10 cellular contexts compared by ENCODE assay signal in the genomic region with DNA sequence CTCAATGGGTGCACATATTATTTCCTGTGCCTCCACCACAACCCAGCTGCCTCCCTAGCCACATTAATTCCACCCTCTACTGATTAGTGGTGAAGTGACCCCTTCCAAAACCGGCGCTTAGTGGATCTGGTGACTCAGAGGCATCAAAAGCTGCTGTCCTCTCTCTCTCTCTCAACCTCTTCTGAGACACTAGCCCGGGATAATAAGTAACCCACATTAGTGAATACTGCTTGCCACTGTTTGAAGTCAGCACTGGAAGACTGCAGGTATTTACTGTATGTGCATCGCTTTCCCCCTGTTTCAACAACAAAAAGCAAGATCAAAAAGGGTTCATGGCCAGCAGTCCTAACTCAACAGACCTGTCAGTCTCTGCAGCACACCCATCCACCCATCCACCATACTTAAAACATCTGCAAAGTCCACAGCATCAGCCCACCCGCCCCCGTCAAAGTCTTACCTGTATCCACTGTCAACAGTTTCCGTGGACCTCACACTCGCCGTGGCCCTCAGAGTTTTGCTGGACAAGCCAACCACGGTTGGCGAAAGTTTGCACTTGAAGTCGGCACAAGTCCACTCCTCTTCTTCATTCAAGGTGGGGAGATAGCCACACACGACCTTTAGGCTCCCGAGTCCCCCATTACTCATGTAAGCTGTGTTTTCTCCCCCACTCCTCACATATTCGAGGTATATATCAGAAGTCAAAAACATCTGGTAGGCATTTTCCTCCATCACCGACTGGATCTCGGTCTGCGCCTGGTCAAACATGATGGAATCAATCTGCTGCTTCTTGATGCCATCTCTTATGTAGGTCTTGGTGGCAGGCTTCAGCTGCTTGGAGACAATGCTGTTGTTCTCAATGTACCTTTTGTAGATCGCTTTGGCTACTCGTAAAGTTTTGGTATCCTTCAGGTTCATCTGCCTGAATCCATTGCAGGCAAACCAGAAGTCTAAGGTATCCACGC. TPM values are rescaled to one million over a fixed set of nuclear protein-coding genes. Genes with fewer than 3 reads are reported as not detected.
A peak's percentile ranks its signal among the peaks of the same experiment; 100 is the strongest.
DNase-seq lines count a peak whose midpoint lies in the region; ATAC-seq and TF ChIP-seq lines count a peak whose summit lies in the region.
"Had no signal": no experiment of that assay in that cellular context is flagged by ENCODE, and none has a peak within 500 bp of the region (broad histone marks: within the 10 kb centered on the region; RNA-seq: fewer than 3 reads in every experiment).

No MANE protein-coding gene starts in this region.

- peaks cover 2% of the 10 kb centered on the region for H3K36me3 Mint-ChIP-seq in activated CD8-positive, alpha-beta T cell treated with anti-CD3 and anti-CD28 coated beads, Interleukin-2, amount 10 ng/mL, durations not matched to agents 7 days and 5 days (ENCODE audit: low read depth)
- H3K36me3 Mint-ChIP-seq in stimulated activated effector memory CD8-positive, alpha-beta T cell treated with anti-CD3 and anti-CD28 coated beads, Interleukin-12 subunit alpha, Interleukin-12 subunit beta, amount 100 ng/mL, for 72 hours: no peaks in the 10 kb centered on the region
- H3K36me3 Mint-ChIP-seq in endothelial cell (ENCODE audit: low read depth, unreplicated experiment): peaks cover 11% of the 10 kb centered on the region

- intact Hi-C loops in right cardiac atrium (cut with DNase I): loop anchor here (5.0 to 10.0 kb wide), 4 partner anchors 95 to 265 kb away; no protein-coding TSS in a partner anchor
- intact Hi-C loops in left ventricle myocardium inferior (cut with micrococcal nuclease): loop anchor here (5.0 kb wide), 1 partner anchor 100 kb away; no protein-coding TSS in a partner anchor

- no peak overlapping the region for H3K4me3 Mint-ChIP-seq in activated CD8-positive, alpha-beta T cell treated with anti-CD3 and anti-CD28 coated beads, Interleukin-2, amount 10 ng/mL, durations not matched to agents 7 days and 5 days
- no peak overlapping the region for H3K4me3 Mint-ChIP-seq in stimulated activated effector memory CD8-positive, alpha-beta T cell treated with anti-CD3 and anti-CD28 coated beads, Interleukin-12 subunit alpha, Interleukin-12 subunit beta, amount 100 ng/mL, for 72 hours
- H3K4me3 Mint-ChIP-seq in endothelial cell (ENCODE audit: unreplicated experiment): no peak overlapping the region

- POLR2A ChIA-PET in activated CD8-positive, alpha-beta T cell treated with anti-CD3 and anti-CD28 coated beads, Interleukin-2, amount 10 ng/mL, durations not matched to agents 7 days and 5 days (lab: Charles Lee): no interaction called here

- DNase-seq in right cardiac atrium: no peak
- no peak for DNase-seq in left ventricle myocardium inferior
- DNase-seq in activated CD8-positive, alpha-beta T cell treated with anti-CD3 and anti-CD28 coated beads, Interleukin-2, amount 10 ng/mL, durations not matched to agents 7 days and 5 days: peak; percentile 51
- DNase-seq in kidney glomerular epithelial cell (lab: John Stamatoyannopoulos, UW): peak; percentile 82
- DNase-seq in NK-92 (lab: John Stamatoyannopoulos, UW; ENCODE audit: unreplicated experiment): no peak
- no peak for DNase-seq in stimulated activated effector memory CD8-positive, alpha-beta T cell treated with anti-CD3 and anti-CD28 coated beads, Interleukin-12 subunit alpha, Interleukin-12 subunit beta, amount 100 ng/mL, for 72 hours (ENCODE audit: low spot score in 2 of 2)
- DNase-seq in endothelial cell (ENCODE audit: low spot score): no peak
- no peak for DNase-seq in NCI-H146 (lab: John Stamatoyannopoulos, UW)

- H3K4me1 Mint-ChIP-seq in activated CD8-positive, alpha-beta T cell treated with anti-CD3 and anti-CD28 coated beads, Interleukin-2, amount 10 ng/mL, durations not matched to agents 7 days and 5 days (ENCODE audit: low read depth): peaks cover 20% of the 10 kb centered on the region
- H3K4me1 Mint-ChIP-seq in stimulated activated effector memory CD8-positive, alpha-beta T cell treated with anti-CD3 and anti-CD28 coated beads, Interleukin-12 subunit alpha, Interleukin-12 subunit beta, amount 100 ng/mL, for 72 hours: peaks cover 35% of the 10 kb centered on the region
- peaks cover 27% of the 10 kb centered on the region for H3K4me1 Mint-ChIP-seq in endothelial cell (ENCODE audit: unreplicated experiment)

- H3K9me3 ChIP-seq in right cardiac atrium (ENCODE audit: control insufficient read depth, low read length): no peaks in the 10 kb centered on the region
- H3K9me3 ChIP-seq in left ventricle myocardium inferior (replicated peaks): no peaks in the 10 kb centered on the region

- H3K4me3 ChIP-seq in right cardiac atrium (ENCODE audit: low read length) (peak overlapping the region; percentile 100), left ventricle myocardium inferior (no peak overlapping the region)

- H3K27me3 ChIP-seq in right cardiac atrium (ENCODE audit: control insufficient read depth, insufficient read depth) (no peaks in the 10 kb centered on the region), left ventricle myocardium inferior (ENCODE audit: low read depth) (no peaks in the 10 kb centered on the region)

- no peak overlapping the region for H3K27ac Mint-ChIP-seq in activated CD8-positive, alpha-beta T cell treated with anti-CD3 and anti-CD28 coated beads, Interleukin-2, amount 10 ng/mL, durations not matched to agents 7 days and 5 days
- H3K27ac Mint-ChIP-seq in stimulated activated effector memory CD8-positive, alpha-beta T cell treated with anti-CD3 and anti-CD28 coated beads, Interleukin-12 subunit alpha, Interleukin-12 subunit beta, amount 100 ng/mL, for 72 hours: no peak overlapping the region
- H3K27ac Mint-ChIP-seq in endothelial cell (ENCODE audit: unreplicated experiment): no peak overlapping the region
- H3K27ac Mint-ChIP-seq: IgD-negative memory B cell had no signal

- peaks cover 3% of the 10 kb centered on the region for H3K4me1 ChIP-seq in right cardiac atrium (ENCODE audit: control insufficient read depth, insufficient read depth, low read length)
- peaks cover 8% of the 10 kb centered on the region for H3K4me1 ChIP-seq in left ventricle myocardium inferior

- H3K27ac ChIP-seq in right cardiac atrium (ENCODE audit: low read length) (no peak overlapping the region), left ventricle myocardium inferior (replicated peaks) (no peak overlapping the region)
- H3K27ac ChIP-seq: C4-2B had no signal

- no peaks in the 10 kb centered on the region for H3K36me3 ChIP-seq in left ventricle myocardium inferior

- peaks cover 10% of the 10 kb centered on the region for H3K27me3 Mint-ChIP-seq in activated CD8-positive, alpha-beta T cell treated with anti-CD3 and anti-CD28 coated beads, Interleukin-2, amount 10 ng/mL, durations not matched to agents 7 days and 5 days (ENCODE audit: low read depth)
- peaks cover 6% of the 10 kb centered on the region for H3K27me3 Mint-ChIP-seq in endothelial cell (ENCODE audit: unreplicated experiment)

- peak in 1 of 2 donors; percentile 9 for ATAC-seq in right cardiac atrium
- ATAC-seq in activated CD8-positive, alpha-beta T cell treated with anti-CD3 and anti-CD28 coated beads, Interleukin-2, amount 10 ng/mL, durations not matched to agents 7 days and 5 days: peak; percentile 5
- ATAC-seq in stimulated activated effector memory CD8-positive, alpha-beta T cell treated with anti-CD3 and anti-CD28 coated beads, Interleukin-12 subunit alpha, Interleukin-12 subunit beta, amount 100 ng/mL, for 72 hours: no peak

- CTCF ChIA-PET in activated CD8-positive, alpha-beta T cell treated with anti-CD3 and anti-CD28 coated beads, Interleukin-2, amount 10 ng/mL, durations not matched to agents 7 days and 5 days (lab: Charles Lee): interaction anchor here (0.8 to 4.7 kb wide), 11 partner anchors 19 to 911 kb away, joined by 3 to 41 read pairs (median 3); no protein-coding TSS in a partner anchor

- WGBS in right cardiac atrium: 83% methylated on average over 21 of the region's 21 CpGs

- TF ChIP-seq CTCF in left ventricle myocardium inferior (IDR thresholded peaks at IDR 0.05; ENCODE audit: borderline replicate concordance) (no peak), endothelial cell (IDR thresholded peaks at IDR 0.05; ENCODE audit: unreplicated experiment) (no peak)

- H3K9me3 Mint-ChIP-seq in activated CD8-positive, alpha-beta T cell treated with anti-CD3 and anti-CD28 coated beads, Interleukin-2, amount 10 ng/mL, durations not matched to agents 7 days and 5 days (ENCODE audit: insufficient read depth): no peaks in the 10 kb centered on the region
- H3K9me3 Mint-ChIP-seq in stimulated activated effector memory CD8-positive, alpha-beta T cell treated with anti-CD3 and anti-CD28 coated beads, Interleukin-12 subunit alpha, Interleukin-12 subunit beta, amount 100 ng/mL, for 72 hours: no peaks in the 10 kb centered on the region
- H3K9me3 Mint-ChIP-seq in endothelial cell (ENCODE audit: unreplicated experiment): no peaks in the 10 kb centered on the region

RNA-seq across cellular contexts. Expression of a gene that starts 3.8 kb away (rescaled TPM):
- 10 to 100 TPM; 26.0 to 31.1 (median 29.0) TPM for total RNA-seq in right cardiac atrium
- polyA plus RNA-seq in right cardiac atrium: 8.9 TPM
- 21.0 TPM for total RNA-seq in left ventricle myocardium inferior
- 1 to 10 TPM; 4.7 to 5.3 TPM for total RNA-seq in activated CD8-positive, alpha-beta T cell treated with anti-CD3 and anti-CD28 coated beads, Interleukin-2, amount 10 ng/mL, durations not matched to agents 7 days and 5 days
- total RNA-seq in endothelial cell (ENCODE audit: unreplicated experiment): 44.8 TPM

Comparison
In these comparisons a context has a peak if more than half of its experiments do, and no peak if none do; other contexts are left out.
1. DNase-seq: peak in activated CD8-positive, alpha-beta T cell treated with anti-CD3 and anti-CD28 coated beads, Interleukin-2, amount 10 ng/mL, durations not matched to agents 7 days and 5 days (single experiment) and kidney glomerular epithelial cell (single experiment); none in right cardiac atrium (0 of 3), left ventricle myocardium inferior (single experiment), NK-92 (single experiment), stimulated activated effector memory CD8-positive, alpha-beta T cell treated with anti-CD3 and anti-CD28 coated beads, Interleukin-12 subunit alpha, Interleukin-12 subunit beta, amount 100 ng/mL, for 72 hours (0 of 2), endothelial cell (single experiment) and NCI-H146 (single experiment).